In the genomic region with DNA sequence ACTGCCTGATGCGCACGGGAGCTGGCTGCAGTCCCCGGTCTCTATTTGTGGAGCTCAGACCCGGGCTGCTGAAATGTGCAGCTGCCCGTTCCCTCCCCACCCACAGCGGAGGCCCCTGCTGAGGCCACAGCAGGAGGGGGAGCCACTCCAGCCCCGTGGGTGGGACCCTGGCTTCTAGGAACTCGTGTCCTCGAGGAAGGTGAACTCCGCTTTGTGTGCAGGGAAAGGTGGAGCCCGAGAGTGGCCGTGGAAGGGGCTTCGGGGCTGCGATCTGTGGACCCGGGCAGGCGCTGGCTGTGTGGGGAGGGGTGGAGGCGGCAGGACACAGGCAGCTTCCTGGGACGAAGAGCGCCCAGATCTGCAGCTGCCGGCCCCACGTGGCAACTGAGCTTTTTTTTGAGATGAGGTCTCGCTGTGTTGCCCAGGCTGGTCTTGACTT, we compare ENCODE assay signal across 1 cellular context.
TF ChIP-seq lines count a peak whose summit lies in the region.

No MANE protein-coding gene starts in this region.

TF ChIP-seq in H1, 55 proteins besides CTCF, POLR2A, EP300 and RAD21:
- no peak for TF ChIP-seq JUN (IDR thresholded peaks at IDR 0.05; ENCODE audit: low read depth, low read length)
- no peak for TF ChIP-seq CEBPB (IDR thresholded peaks at IDR 0.05; ENCODE audit: low read depth, low read length)
- TF ChIP-seq NRF1 (IDR thresholded peaks at IDR 0.05; ENCODE audit: low read depth, low read length): no peak
- TF ChIP-seq EGR1 (IDR thresholded peaks at IDR 0.05; ENCODE audit: borderline replicate concordance, low read depth, low read length): no peak
- TF ChIP-seq GABPA (IDR thresholded peaks at IDR 0.05; ENCODE audit: borderline replicate concordance, insufficient read depth, low read length): no peak
- no peak for TF ChIP-seq FOSL1 (IDR thresholded peaks at IDR 0.05; ENCODE audit: insufficient read depth, low read depth, low read length)
- TF ChIP-seq CTBP2 (IDR thresholded peaks at IDR 0.05; ENCODE audit: borderline replicate concordance, insufficient read depth, insufficient read length, low read length): no peak
- no peak for TF ChIP-seq TCF12 (IDR thresholded peaks at IDR 0.05; ENCODE audit: low read depth, low read length)
- no peak for TF ChIP-seq RXRA (IDR thresholded peaks at IDR 0.05; ENCODE audit: insufficient read depth, low read depth, low read length)
- TF ChIP-seq, protein P1, sequence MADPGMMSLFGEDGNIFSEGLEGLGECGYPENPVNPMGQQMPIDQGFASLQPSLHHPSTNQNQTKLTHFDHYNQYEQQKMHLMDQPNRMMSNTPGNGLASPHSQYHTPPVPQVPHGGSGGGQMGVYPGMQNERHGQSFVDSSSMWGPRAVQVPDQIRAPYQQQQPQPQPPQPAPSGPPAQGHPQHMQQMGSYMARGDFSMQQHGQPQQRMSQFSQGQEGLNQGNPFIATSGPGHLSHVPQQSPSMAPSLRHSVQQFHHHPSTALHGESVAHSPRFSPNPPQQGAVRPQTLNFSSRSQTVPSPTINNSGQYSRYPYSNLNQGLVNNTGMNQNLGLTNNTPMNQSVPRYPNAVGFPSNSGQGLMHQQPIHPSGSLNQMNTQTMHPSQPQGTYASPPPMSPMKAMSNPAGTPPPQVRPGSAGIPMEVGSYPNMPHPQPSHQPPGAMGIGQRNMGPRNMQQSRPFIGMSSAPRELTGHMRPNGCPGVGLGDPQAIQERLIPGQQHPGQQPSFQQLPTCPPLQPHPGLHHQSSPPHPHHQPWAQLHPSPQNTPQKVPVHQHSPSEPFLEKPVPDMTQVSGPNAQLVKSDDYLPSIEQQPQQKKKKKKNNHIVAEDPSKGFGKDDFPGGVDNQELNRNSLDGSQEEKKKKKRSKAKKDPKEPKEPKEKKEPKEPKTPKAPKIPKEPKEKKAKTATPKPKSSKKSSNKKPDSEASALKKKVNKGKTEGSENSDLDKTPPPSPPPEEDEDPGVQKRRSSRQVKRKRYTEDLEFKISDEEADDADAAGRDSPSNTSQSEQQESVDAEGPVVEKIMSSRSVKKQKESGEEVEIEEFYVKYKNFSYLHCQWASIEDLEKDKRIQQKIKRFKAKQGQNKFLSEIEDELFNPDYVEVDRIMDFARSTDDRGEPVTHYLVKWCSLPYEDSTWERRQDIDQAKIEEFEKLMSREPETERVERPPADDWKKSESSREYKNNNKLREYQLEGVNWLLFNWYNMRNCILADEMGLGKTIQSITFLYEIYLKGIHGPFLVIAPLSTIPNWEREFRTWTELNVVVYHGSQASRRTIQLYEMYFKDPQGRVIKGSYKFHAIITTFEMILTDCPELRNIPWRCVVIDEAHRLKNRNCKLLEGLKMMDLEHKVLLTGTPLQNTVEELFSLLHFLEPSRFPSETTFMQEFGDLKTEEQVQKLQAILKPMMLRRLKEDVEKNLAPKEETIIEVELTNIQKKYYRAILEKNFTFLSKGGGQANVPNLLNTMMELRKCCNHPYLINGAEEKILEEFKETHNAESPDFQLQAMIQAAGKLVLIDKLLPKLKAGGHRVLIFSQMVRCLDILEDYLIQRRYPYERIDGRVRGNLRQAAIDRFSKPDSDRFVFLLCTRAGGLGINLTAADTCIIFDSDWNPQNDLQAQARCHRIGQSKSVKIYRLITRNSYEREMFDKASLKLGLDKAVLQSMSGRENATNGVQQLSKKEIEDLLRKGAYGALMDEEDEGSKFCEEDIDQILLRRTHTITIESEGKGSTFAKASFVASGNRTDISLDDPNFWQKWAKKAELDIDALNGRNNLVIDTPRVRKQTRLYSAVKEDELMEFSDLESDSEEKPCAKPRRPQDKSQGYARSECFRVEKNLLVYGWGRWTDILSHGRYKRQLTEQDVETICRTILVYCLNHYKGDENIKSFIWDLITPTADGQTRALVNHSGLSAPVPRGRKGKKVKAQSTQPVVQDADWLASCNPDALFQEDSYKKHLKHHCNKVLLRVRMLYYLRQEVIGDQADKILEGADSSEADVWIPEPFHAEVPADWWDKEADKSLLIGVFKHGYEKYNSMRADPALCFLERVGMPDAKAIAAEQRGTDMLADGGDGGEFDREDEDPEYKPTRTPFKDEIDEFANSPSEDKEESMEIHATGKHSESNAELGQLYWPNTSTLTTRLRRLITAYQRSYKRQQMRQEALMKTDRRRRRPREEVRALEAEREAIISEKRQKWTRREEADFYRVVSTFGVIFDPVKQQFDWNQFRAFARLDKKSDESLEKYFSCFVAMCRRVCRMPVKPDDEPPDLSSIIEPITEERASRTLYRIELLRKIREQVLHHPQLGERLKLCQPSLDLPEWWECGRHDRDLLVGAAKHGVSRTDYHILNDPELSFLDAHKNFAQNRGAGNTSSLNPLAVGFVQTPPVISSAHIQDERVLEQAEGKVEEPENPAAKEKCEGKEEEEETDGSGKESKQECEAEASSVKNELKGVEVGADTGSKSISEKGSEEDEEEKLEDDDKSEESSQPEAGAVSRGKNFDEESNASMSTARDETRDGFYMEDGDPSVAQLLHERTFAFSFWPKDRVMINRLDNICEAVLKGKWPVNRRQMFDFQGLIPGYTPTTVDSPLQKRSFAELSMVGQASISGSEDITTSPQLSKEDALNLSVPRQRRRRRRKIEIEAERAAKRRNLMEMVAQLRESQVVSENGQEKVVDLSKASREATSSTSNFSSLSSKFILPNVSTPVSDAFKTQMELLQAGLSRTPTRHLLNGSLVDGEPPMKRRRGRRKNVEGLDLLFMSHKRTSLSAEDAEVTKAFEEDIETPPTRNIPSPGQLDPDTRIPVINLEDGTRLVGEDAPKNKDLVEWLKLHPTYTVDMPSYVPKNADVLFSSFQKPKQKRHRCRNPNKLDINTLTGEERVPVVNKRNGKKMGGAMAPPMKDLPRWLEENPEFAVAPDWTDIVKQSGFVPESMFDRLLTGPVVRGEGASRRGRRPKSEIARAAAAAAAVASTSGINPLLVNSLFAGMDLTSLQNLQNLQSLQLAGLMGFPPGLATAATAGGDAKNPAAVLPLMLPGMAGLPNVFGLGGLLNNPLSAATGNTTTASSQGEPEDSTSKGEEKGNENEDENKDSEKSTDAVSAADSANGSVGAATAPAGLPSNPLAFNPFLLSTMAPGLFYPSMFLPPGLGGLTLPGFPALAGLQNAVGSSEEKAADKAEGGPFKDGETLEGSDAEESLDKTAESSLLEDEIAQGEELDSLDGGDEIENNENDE (IDR thresholded peaks at IDR 0.05; ENCODE audit: insufficient replicate concordance, low read length): no peak
- no peak for TF ChIP-seq RBBP5 (IDR thresholded peaks at IDR 0.05; ENCODE audit: borderline replicate concordance, low read depth, low read length)
- no peak for TF ChIP-seq POLR2AphosphoS5 (IDR thresholded peaks at IDR 0.05; ENCODE audit: low read depth, low read length)
- TF ChIP-seq GTF2F1 (IDR thresholded peaks at IDR 0.05; ENCODE audit: borderline replicate concordance, low read depth, low read length): no peak
- no peak for TF ChIP-seq SIRT6 (IDR thresholded peaks at IDR 0.05; ENCODE audit: low read length)
- no peak for TF ChIP-seq PHF8 (conservative IDR thresholded peaks at IDR 0.05; ENCODE audit: low read depth, low read length)
- no peak for TF ChIP-seq SUZ12 (IDR thresholded peaks at IDR 0.05; ENCODE audit: low read length)
